Comparison of ENCODE assay signal across 12 cellular contexts in genomic region chr10:37860494-37861190, GRCh38. TPM values are rescaled to one million over a fixed set of nuclear protein-coding genes. Genes with fewer than 3 reads are reported as not detected.
DNase-seq lines count a peak whose midpoint lies in the region; ATAC-seq and TF ChIP-seq lines count a peak whose summit lies in the region.
"Had no signal": no experiment of that assay in that cellular context is flagged by ENCODE, and none has a peak within 500 bp of the region (broad histone marks: within the 10 kb centered on the region; RNA-seq: fewer than 3 reads in every experiment).

No MANE protein-coding gene starts in this region.

- peaks cover 2% of the 10 kb centered on the region for H3K79me2 ChIP-seq in fibroblast of lung (ENCODE audit: control insufficient read depth, insufficient read depth, low read length)

- H4K20me1 ChIP-seq in fibroblast of lung (ENCODE audit: control insufficient read depth, extremely low read depth, insufficient read depth, low read length), result no peaks in the 10 kb centered on the region

- no peaks in the 10 kb centered on the region for H3K9me3 ChIP-seq in fibroblast of lung (ENCODE audit: control insufficient read depth, insufficient read depth, low read depth, low read length)

- no peak overlapping the region for H3K4me3 ChIP-seq in fibroblast of lung (replicated peaks in 1 of 4; ENCODE audit: control extremely low read depth in 1 of 4, insufficient read depth in 1 of 4, low read depth in 3 of 4, low read length in 4 of 4)

- H3K4me1 Mint-ChIP-seq in mesothelial cell of epicardium, result peaks cover 9% of the 10 kb centered on the region

- H3K4me2 ChIP-seq in fibroblast of lung (ENCODE audit: extremely low read depth, insufficient read depth, low read length), result no peak overlapping the region

- DNase-seq in MV-4-11 (lab: John Stamatoyannopoulos, UW) (peak; percentile 48), fibroblast of lung (ENCODE audit: low read depth in 2 of 2) (peak; percentile 68 to 82), stromal cell of bone marrow (ENCODE audit: low read depth) (peak; percentile 52), mesothelial cell of epicardium (ENCODE audit: low spot score in 2 of 2, unreplicated experiment in 2 of 2) (no peak), NAMALWA (ENCODE audit: low spot score) (no peak)
- DNase-seq in activated naive CD4-positive, alpha-beta T cell treated with Interleukin-2 at 50 U/mL for 16 hours, result no peak
- DNase-seq: activated gamma-delta T cell, erythroblast, natural killer cell, NCI-H1930 had no signal

- no peak overlapping the region for H3K27ac ChIP-seq in fibroblast of lung (ENCODE audit: insufficient read depth, low read length)

- no peaks in the 10 kb centered on the region for H3K36me3 ChIP-seq in fibroblast of lung (ENCODE audit: control insufficient read depth, insufficient read depth, low read length)

- H3K27ac Mint-ChIP-seq in mesothelial cell of epicardium, result no peak overlapping the region

- H3K27me3 Mint-ChIP-seq in mesothelial cell of epicardium (ENCODE audit: low read depth), result no peaks in the 10 kb centered on the region

- H3K36me3 Mint-ChIP-seq in mesothelial cell of epicardium, result no peaks in the 10 kb centered on the region
- H3K36me3 Mint-ChIP-seq: natural killer cell had no signal

- H3K4me1 ChIP-seq in fibroblast of lung (ENCODE audit: control insufficient read depth, extremely low read depth, insufficient read depth, low read length), result no peaks in the 10 kb centered on the region

- no peak overlapping the region for H3K4me3 Mint-ChIP-seq in mesothelial cell of epicardium

- H3K27me3 ChIP-seq in fibroblast of lung (ENCODE audit: control insufficient read depth, insufficient read depth, low read length), result no peaks in the 10 kb centered on the region

- TF ChIP-seq CTCF in fibroblast of lung (conservative IDR thresholded peaks at IDR 0.05 in 1 of 2, IDR thresholded peaks at IDR 0.05 in 1 of 2; ENCODE audit: low read depth in 1 of 2, low read length in 2 of 2), result no peak
- TF ChIP-seq CTCF in mesothelial cell of epicardium (IDR thresholded peaks at IDR 0.05; ENCODE audit: unreplicated experiment), result no peak

- peaks cover 44% of the 10 kb centered on the region for H3K9me3 Mint-ChIP-seq in mesothelial cell of epicardium
- H3K9me3 Mint-ChIP-seq: natural killer cell had no signal

- H2AFZ ChIP-seq in fibroblast of lung (ENCODE audit: low read length), result no peak overlapping the region

- ATAC-seq in GM18508 (IDR thresholded peaks at IDR 0.05; ENCODE audit: insufficient read depth, unreplicated experiment) (peak; percentile 25), HG02759 (IDR thresholded peaks at IDR 0.05; ENCODE audit: unreplicated experiment) (no peak)
- ATAC-seq: natural killer cell had no signal

- H3K9ac ChIP-seq in fibroblast of lung (ENCODE audit: insufficient read depth, low read length), result no peak overlapping the region

RNA-seq across cellular contexts. Expression of gene ZNF248, which starts 3.2 kb away (rescaled TPM):
- total RNA-seq in fibroblast of lung (10.3 and 10.9 TPM in 2 replicates), mesothelial cell of epicardium (14.5 to 16.3 TPM (median 15.8 TPM) in 3 replicates)
- 4.3 and 6.9 TPM in 2 replicates for polyA plus RNA-seq in fibroblast of lung
- polyA plus RNA-seq in fibroblast of lung (2012), result 2.9 and 3.8 TPM in 2 replicates
- 0.78 and 1.5 TPM in 2 replicates for polyA minus RNA-seq in fibroblast of lung (ENCODE audit: low replicate concordance)

Comparison
In these comparisons a context has a peak if more than half of its experiments do, and no peak if none do; other contexts are left out.
1. DNase-seq: peak in MV-4-11 (single experiment), fibroblast of lung (2 of 2) and stromal cell of bone marrow (single experiment); none in activated naive CD4-positive, alpha-beta T cell treated with Interleukin-2 at 50 U/mL for 16 hours (single experiment), mesothelial cell of epicardium (0 of 2) and NAMALWA (single experiment).